ENCODE assay signal across 2 cellular contexts in the genomic region with DNA sequence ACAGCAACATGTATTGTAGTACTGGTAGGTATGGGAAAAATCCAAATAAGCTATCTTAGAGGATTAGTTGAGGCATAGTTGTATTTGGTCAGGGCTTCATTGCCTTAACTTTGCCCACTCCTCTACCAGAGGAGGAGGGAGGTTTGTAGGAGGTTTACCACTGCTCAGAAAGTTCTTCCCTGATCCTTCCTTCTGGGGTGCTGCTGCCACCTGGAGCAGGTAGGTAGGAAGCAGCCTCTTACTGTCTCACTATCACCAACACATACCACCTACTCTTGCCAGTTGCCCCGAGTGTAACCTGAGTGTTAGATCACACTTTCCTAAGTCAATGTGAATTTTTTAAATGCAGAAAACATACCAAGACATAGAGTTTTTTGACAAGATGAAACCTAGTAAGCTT.
TF ChIP-seq lines count a peak whose summit lies in the region.

No MANE protein-coding gene starts in this region.

TF ChIP-seq in Ishikawa, 13 proteins besides CTCF, POLR2A, EP300 and RAD21 (continued from another document):
- TF ChIP-seq NFIC (IDR thresholded peaks at IDR 0.05) (no peak), CEBPB (IDR thresholded peaks at IDR 0.05) (no peak), FOXM1 (IDR thresholded peaks at IDR 0.05; ENCODE audit: borderline replicate concordance, low read depth) (no peak)
- TF ChIP-seq, protein P1, sequence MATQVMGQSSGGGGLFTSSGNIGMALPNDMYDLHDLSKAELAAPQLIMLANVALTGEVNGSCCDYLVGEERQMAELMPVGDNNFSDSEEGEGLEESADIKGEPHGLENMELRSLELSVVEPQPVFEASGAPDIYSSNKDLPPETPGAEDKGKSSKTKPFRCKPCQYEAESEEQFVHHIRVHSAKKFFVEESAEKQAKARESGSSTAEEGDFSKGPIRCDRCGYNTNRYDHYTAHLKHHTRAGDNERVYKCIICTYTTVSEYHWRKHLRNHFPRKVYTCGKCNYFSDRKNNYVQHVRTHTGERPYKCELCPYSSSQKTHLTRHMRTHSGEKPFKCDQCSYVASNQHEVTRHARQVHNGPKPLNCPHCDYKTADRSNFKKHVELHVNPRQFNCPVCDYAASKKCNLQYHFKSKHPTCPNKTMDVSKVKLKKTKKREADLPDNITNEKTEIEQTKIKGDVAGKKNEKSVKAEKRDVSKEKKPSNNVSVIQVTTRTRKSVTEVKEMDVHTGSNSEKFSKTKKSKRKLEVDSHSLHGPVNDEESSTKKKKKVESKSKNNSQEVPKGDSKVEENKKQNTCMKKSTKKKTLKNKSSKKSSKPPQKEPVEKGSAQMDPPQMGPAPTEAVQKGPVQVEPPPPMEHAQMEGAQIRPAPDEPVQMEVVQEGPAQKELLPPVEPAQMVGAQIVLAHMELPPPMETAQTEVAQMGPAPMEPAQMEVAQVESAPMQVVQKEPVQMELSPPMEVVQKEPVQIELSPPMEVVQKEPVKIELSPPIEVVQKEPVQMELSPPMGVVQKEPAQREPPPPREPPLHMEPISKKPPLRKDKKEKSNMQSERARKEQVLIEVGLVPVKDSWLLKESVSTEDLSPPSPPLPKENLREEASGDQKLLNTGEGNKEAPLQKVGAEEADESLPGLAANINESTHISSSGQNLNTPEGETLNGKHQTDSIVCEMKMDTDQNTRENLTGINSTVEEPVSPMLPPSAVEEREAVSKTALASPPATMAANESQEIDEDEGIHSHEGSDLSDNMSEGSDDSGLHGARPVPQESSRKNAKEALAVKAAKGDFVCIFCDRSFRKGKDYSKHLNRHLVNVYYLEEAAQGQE (IDR thresholded peaks at IDR 0.05; ENCODE audit: low read depth), result no peak

TF ChIP-seq in SK-N-SH, 30 proteins besides CTCF, POLR2A, EP300 and RAD21 (continued from another document):
- TF ChIP-seq IRF3 (IDR thresholded peaks at IDR 0.05; ENCODE audit: low read depth, low read length), result no peak
- TF ChIP-seq JUND (IDR thresholded peaks at IDR 0.05), result no peak
- no peak for TF ChIP-seq FOSL2 (IDR thresholded peaks at IDR 0.05; ENCODE audit: borderline replicate concordance, low read depth)
- TF ChIP-seq, protein P1 (IDR thresholded peaks at IDR 0.05; ENCODE audit: low read depth, low read length), result no peak
- TF ChIP-seq, protein P2, sequence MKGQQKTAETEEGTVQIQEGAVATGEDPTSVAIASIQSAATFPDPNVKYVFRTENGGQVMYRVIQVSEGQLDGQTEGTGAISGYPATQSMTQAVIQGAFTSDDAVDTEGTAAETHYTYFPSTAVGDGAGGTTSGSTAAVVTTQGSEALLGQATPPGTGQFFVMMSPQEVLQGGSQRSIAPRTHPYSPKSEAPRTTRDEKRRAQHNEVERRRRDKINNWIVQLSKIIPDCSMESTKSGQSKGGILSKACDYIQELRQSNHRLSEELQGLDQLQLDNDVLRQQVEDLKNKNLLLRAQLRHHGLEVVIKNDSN (IDR thresholded peaks at IDR 0.05; ENCODE audit: borderline replicate concordance, low read depth), result no peak
- TF ChIP-seq, protein P3, sequence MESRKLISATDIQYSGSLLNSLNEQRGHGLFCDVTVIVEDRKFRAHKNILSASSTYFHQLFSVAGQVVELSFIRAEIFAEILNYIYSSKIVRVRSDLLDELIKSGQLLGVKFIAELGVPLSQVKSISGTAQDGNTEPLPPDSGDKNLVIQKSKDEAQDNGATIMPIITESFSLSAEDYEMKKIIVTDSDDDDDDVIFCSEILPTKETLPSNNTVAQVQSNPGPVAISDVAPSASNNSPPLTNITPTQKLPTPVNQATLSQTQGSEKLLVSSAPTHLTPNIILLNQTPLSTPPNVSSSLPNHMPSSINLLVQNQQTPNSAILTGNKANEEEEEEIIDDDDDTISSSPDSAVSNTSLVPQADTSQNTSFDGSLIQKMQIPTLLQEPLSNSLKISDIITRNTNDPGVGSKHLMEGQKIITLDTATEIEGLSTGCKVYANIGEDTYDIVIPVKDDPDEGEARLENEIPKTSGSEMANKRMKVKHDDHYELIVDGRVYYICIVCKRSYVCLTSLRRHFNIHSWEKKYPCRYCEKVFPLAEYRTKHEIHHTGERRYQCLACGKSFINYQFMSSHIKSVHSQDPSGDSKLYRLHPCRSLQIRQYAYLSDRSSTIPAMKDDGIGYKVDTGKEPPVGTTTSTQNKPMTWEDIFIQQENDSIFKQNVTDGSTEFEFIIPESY (IDR thresholded peaks at IDR 0.05; ENCODE audit: borderline replicate concordance, low read depth), result no peak
- TF ChIP-seq ELF1 (IDR thresholded peaks at IDR 0.05), result no peak
- no peak for TF ChIP-seq SIN3A (IDR thresholded peaks at IDR 0.05; ENCODE audit: borderline replicate concordance, low read depth, low read length)
- TF ChIP-seq NFIC (IDR thresholded peaks at IDR 0.05; ENCODE audit: borderline replicate concordance), result no peak
- TF ChIP-seq CHD2 (IDR thresholded peaks at IDR 0.05; ENCODE audit: low read length, partially characterized antibody), result no peak
TF ChIP-seq in SK-N-SH: peak in this region for 0.
